ENCODE assay signal across 23 cellular contexts in genomic region chr16:86229283-86229682, GRCh38.
A peak's percentile ranks its signal among the peaks of the same experiment; 100 is the strongest.
DNase-seq lines count a peak whose midpoint lies in the region; ATAC-seq and TF ChIP-seq lines count a peak whose summit lies in the region.
"Had no signal": no experiment of that assay in that cellular context is flagged by ENCODE, and none has a peak within 500 bp of the region (broad histone marks: within the 10 kb centered on the region; RNA-seq: fewer than 3 reads in every experiment).

No MANE protein-coding gene starts in this region.

- CTCF ChIA-PET in IMR-90 (lab: Yijun Ruan, JAX), result interaction anchor here (0.8 kb wide), 1 partner anchor 11 kb away, joined by 3 read pairs; no protein-coding TSS in a partner anchor

- H3K9ac ChIP-seq in IMR-90 (ENCODE audit: low read depth, low read length), result no peak overlapping the region
- H3K9ac ChIP-seq: BLaER1 had no signal

- H3K14ac ChIP-seq in IMR-90 (replicated peaks; ENCODE audit: low read depth, low read length), result peak overlapping the region; percentile 63; the same call in 1 of the 2 replicates

- POLR2A ChIA-PET in IMR-90 (lab: Charles Lee; ENCODE audit: unreplicated experiment), result no interaction called here

- no peak for TF ChIP-seq POLR2A in IMR-90 (IDR thresholded peaks at IDR 0.05; ENCODE audit: low read depth, low read length)
- no peak for TF ChIP-seq POLR2A in sigmoid colon (IDR thresholded peaks at IDR 0.05)

- no peak for TF ChIP-seq CTCF in IMR-90 (conservative IDR thresholded peaks at IDR 0.05; ENCODE audit: low read depth, low read length)
- no peak for TF ChIP-seq CTCF in RWPE2 (IDR thresholded peaks at IDR 0.05; ENCODE audit: poor library complexity, severe bottlenecking)
- TF ChIP-seq CTCF in sigmoid colon (IDR thresholded peaks at IDR 0.05), result no peak

- H2BK5ac ChIP-seq in IMR-90 (ENCODE audit: low read depth, low read length, poor library complexity, severe bottlenecking), result no peak overlapping the region

- H4K8ac ChIP-seq in IMR-90 (ENCODE audit: low read depth in 2 of 2, low read length in 2 of 2), result no peak overlapping the region

- peak overlapping the region; percentile 53; the same call in 1 of the 2 replicates for H3K4ac ChIP-seq in IMR-90 (ENCODE audit: low read depth, low read length)

- ATAC-seq in IMR-90 (ENCODE audit: low read depth), result no peak
- ATAC-seq in RWPE2 (ENCODE audit: low read depth), result no peak
- ATAC-seq in HG02642 (IDR thresholded peaks at IDR 0.05; ENCODE audit: poor library complexity, unreplicated experiment), result no peak
- ATAC-seq: GM12878 had no signal

- intact Hi-C loops in IMR-90 (cut with micrococcal nuclease), result no loop called here
- intact Hi-C loops in sigmoid colon (cut with DNase I), result no loop called here

- no peaks in the 10 kb centered on the region for H3K4me1 Mint-ChIP-seq in T-helper 2 cell treated with Interferon-gamma antibody and Interleukin-4, amounts not matched to agents 5 μg/mL and 100 μg/mL, for 36 hours (ENCODE audit: low read depth)
- H3K4me1 Mint-ChIP-seq: CD14-positive monocyte; CD4-positive, CD25-positive, alpha-beta regulatory T cell; CD8-positive, alpha-beta memory T cell had no signal

- peaks cover 0 to 26% of the 10 kb centered on the region in 2 experiments; a peak in 3 of 4 replicates for H3K79me1 ChIP-seq in IMR-90 (ENCODE audit: low read depth in 1 of 2, low read length in 2 of 2)

- in situ Hi-C loops in IMR-90 (cut with MboI; ENCODE audit: low sequenced_read_pairs), result loop anchor here (10.0 kb wide), 3 partner anchors 66 to 166 kb away; no protein-coding TSS in a partner anchor

- H3K4me2 ChIP-seq in IMR-90 (ENCODE audit: low read depth, low read length), result no peak overlapping the region
- H3K4me2 ChIP-seq: BLaER1 had no signal

- H4K20me1 ChIP-seq in IMR-90 (ENCODE audit: insufficient read depth, low read length), result no peaks in the 10 kb centered on the region
- H4K20me1 ChIP-seq: BLaER1 had no signal

- dilution Hi-C loops in IMR-90 (cut with HindIII; ENCODE audit: low sequenced_read_pairs, unreplicated experiment), result no loop called here

- H3K27me3 ChIP-seq in IMR-90 (ENCODE audit: control insufficient read depth, insufficient read depth, low read length), result no peaks in the 10 kb centered on the region
- peaks cover 36% of the 10 kb centered on the region for H3K27me3 ChIP-seq in RWPE2 (ENCODE audit: insufficient read depth, poor library complexity, severe bottlenecking)
- no peaks in the 10 kb centered on the region for H3K27me3 ChIP-seq in sigmoid colon
- H3K27me3 ChIP-seq: BLaER1 had no signal

- no peak overlapping the region for H3K4me3 Mint-ChIP-seq in T-helper 2 cell treated with Interferon-gamma antibody and Interleukin-4, amounts not matched to agents 5 μg/mL and 100 μg/mL, for 36 hours
- H3K4me3 Mint-ChIP-seq: CD14-positive monocyte; CD4-positive, alpha-beta memory T cell; CD4-positive, CD25-positive, alpha-beta regulatory T cell; CD8-positive, alpha-beta memory T cell had no signal

- H3K4me1 ChIP-seq in IMR-90 (ENCODE audit: control insufficient read depth, insufficient read depth, low read length), result peaks cover 9% of the 10 kb centered on the region
- H3K4me1 ChIP-seq in RWPE2 (ENCODE audit: insufficient read depth, poor library complexity, severe bottlenecking), result no peaks in the 10 kb centered on the region
- no peaks in the 10 kb centered on the region for H3K4me1 ChIP-seq in sigmoid colon
- H3K4me1 ChIP-seq: BE2C, BLaER1 had no signal

- H2BK120ac ChIP-seq in IMR-90 (ENCODE audit: low read depth, low read length), result peak overlapping the region; percentile 38; the same call in 1 of the 2 replicates

- BruUV-seq in IMR-90 (replicated peaks; lab: Mats Ljungman, UMichigan), result no TSS peak

- no peak overlapping the region for H3K18ac ChIP-seq in IMR-90 (ENCODE audit: low read depth, low read length)

- peak overlapping the region; percentile 66; the same call in 1 of the 2 replicates for H2AK5ac ChIP-seq in IMR-90 (ENCODE audit: low read depth, low read length)

- WGBS in IMR-90 (ENCODE audit: extremely low coverage in 2 of 2, insufficient read length in 1 of 2), 2 experiments, result no CpG with 5 or more reads among the region's 2 CpGs
- WGBS in sigmoid colon, 2 donors, result 42 to 67% methylated on average over 2 of the region's 2 CpGs

- no peaks in the 10 kb centered on the region for H3K36me3 ChIP-seq in IMR-90 (ENCODE audit: control insufficient read depth, insufficient read depth, low read length)
- no peaks in the 10 kb centered on the region for H3K36me3 ChIP-seq in RWPE2 (ENCODE audit: low read depth)
- no peaks in the 10 kb centered on the region for H3K36me3 ChIP-seq in sigmoid colon
- H3K36me3 ChIP-seq: BE2C, BLaER1 had no signal

- peak overlapping the region; percentile 27; the same call in 1 of the 2 replicates for H4K91ac ChIP-seq in IMR-90 (ENCODE audit: insufficient read depth, low read depth, low read length)

- DNase-seq in IMR-90 (no peak), RWPE2 (ENCODE audit: low spot score) (peak; percentile 9), sigmoid colon (peak; percentile 4)
- DNase-seq in T-helper 2 cell treated with Interferon-gamma antibody and Interleukin-4, amounts not matched to agents 5 μg/mL and 100 μg/mL, for 36 hours (ENCODE audit: low spot score), result no peak
- DNase-seq: 8988T; ACHN; BE2C; C1 segment of cervical spinal cord; CD4-positive, alpha-beta memory T cell; CD4-positive, CD25-positive, alpha-beta regulatory T cell; CD8-positive, alpha-beta memory T cell; COR-L47; DMS 273 treated with DMSO at 0.1 percent for 48 hours; DMS153; DMS53; DMS79; DND-41; EL; GDM1 had no signal

- H3K9me3 ChIP-seq in IMR-90 (ENCODE audit: control insufficient read depth, insufficient read depth, low read length) (no peaks in the 10 kb centered on the region), RWPE2 (ENCODE audit: severe bottlenecking) (no peaks in the 10 kb centered on the region), sigmoid colon (no peaks in the 10 kb centered on the region)
- H3K9me3 ChIP-seq: BE2C, BLaER1 had no signal

- H3K56ac ChIP-seq in IMR-90 (ENCODE audit: extremely low read depth, insufficient read depth, low read length), result no peak overlapping the region

- no peak overlapping the region for H3K27ac ChIP-seq in IMR-90 (ENCODE audit: insufficient read depth, low read length)
- no peak overlapping the region for H3K27ac ChIP-seq in RWPE2 (ENCODE audit: poor library complexity, severe bottlenecking)
- H3K27ac ChIP-seq in sigmoid colon, result no peak overlapping the region
- H3K27ac ChIP-seq: BLaER1 had no signal

- no peak overlapping the region for H3K23ac ChIP-seq in IMR-90 (ENCODE audit: low read depth, low read length)

- H2AK9ac ChIP-seq in IMR-90 (replicated peaks; ENCODE audit: low read depth, low read length, poor library complexity), result no peak overlapping the region

- TF ChIP-seq RAD21 in IMR-90 (IDR thresholded peaks at IDR 0.05; ENCODE audit: low read length), result no peak

- H3K9me3 Mint-ChIP-seq in T-helper 2 cell treated with Interferon-gamma antibody and Interleukin-4, amounts not matched to agents 5 μg/mL and 100 μg/mL, for 36 hours, result no peaks in the 10 kb centered on the region

- no peaks in the 10 kb centered on the region for H3K36me3 Mint-ChIP-seq in T-helper 2 cell treated with Interferon-gamma antibody and Interleukin-4, amounts not matched to agents 5 μg/mL and 100 μg/mL, for 36 hours (ENCODE audit: low read depth)
- H3K36me3 Mint-ChIP-seq: CD14-positive monocyte; CD4-positive, alpha-beta memory T cell; CD4-positive, CD25-positive, alpha-beta regulatory T cell; CD8-positive, alpha-beta memory T cell had no signal

- TF ChIP-seq EP300 in sigmoid colon (IDR thresholded peaks at IDR 0.05), result no peak

- H3K4me3 ChIP-seq in IMR-90 (ENCODE audit: insufficient read depth, low read depth, low read length), result no peak overlapping the region
- no peak overlapping the region for H3K4me3 ChIP-seq in RWPE2 (ENCODE audit: severe bottlenecking)
- H3K4me3 ChIP-seq in sigmoid colon, result no peak overlapping the region
- H3K4me3 ChIP-seq: BLaER1, GM12878 had no signal

- H2BK15ac ChIP-seq in IMR-90 (ENCODE audit: low read depth, low read length), result peak overlapping the region; percentile 7; the same call in 1 of the 3 replicates

- 0 out of 2 replicates have a peak overlapping the region, but pooled peaks have one; percentile 78 for H2BK20ac ChIP-seq in IMR-90 (ENCODE audit: low read depth, low read length)

- peaks cover 33% of the 10 kb centered on the region for H3K9me1 ChIP-seq in IMR-90 (ENCODE audit: insufficient read depth, low read length)

- H4K5ac ChIP-seq in IMR-90 (ENCODE audit: low read depth, low read length), result no peak overlapping the region

- H3K27ac Mint-ChIP-seq in T-helper 2 cell treated with Interferon-gamma antibody and Interleukin-4, amounts not matched to agents 5 μg/mL and 100 μg/mL, for 36 hours, result no peak overlapping the region
- H3K27ac Mint-ChIP-seq: CD14-positive monocyte; CD4-positive, alpha-beta memory T cell; CD4-positive, CD25-positive, alpha-beta regulatory T cell; CD8-positive, alpha-beta memory T cell had no signal

- H2AFZ ChIP-seq in IMR-90 (replicated peaks; ENCODE audit: low read length, poor library complexity), result no peak overlapping the region

- peaks cover 3% of the 10 kb centered on the region for H3K27me3 Mint-ChIP-seq in T-helper 2 cell treated with Interferon-gamma antibody and Interleukin-4, amounts not matched to agents 5 μg/mL and 100 μg/mL, for 36 hours (ENCODE audit: low read depth)

TF ChIP-seq in IMR-90, 13 proteins besides CTCF, POLR2A, EP300 and RAD21 (continues in another document):
- TF ChIP-seq RCOR1 (IDR thresholded peaks at IDR 0.05; ENCODE audit: insufficient replicate concordance, low read length) (no peak), RFX5 (IDR thresholded peaks at IDR 0.05; ENCODE audit: low read depth, low read length) (no peak), CEBPB (IDR thresholded peaks at IDR 0.05; ENCODE audit: low read depth, low read length) (no peak), SMC3 (IDR thresholded peaks at IDR 0.05; ENCODE audit: low read depth, low read length) (no peak), MXI1 (IDR thresholded peaks at IDR 0.05; ENCODE audit: borderline replicate concordance, low read depth, low read length) (no peak), ELK1 (IDR thresholded peaks at IDR 0.05; ENCODE audit: borderline replicate concordance, low read depth, low read length) (no peak)

Comparison
In these comparisons a context has a peak if more than half of its experiments do, and no peak if none do; other contexts are left out.
1. DNase-seq: peak in RWPE2 (single experiment) and sigmoid colon (single experiment); none in IMR-90 (single experiment) and T-helper 2 cell treated with Interferon-gamma antibody and Interleukin-4, amounts not matched to agents 5 μg/mL and 100 μg/mL, for 36 hours (single experiment).